9 cellular contexts compared by ENCODE assay signal in genomic region chr1:1459156-1459555, GRCh38. TPM values are rescaled to one million over a fixed set of nuclear protein-coding genes. Genes with fewer than 3 reads are reported as not detected.
DNase-seq lines count a peak whose midpoint lies in the region; TF ChIP-seq lines count a peak whose summit lies in the region.
"Not testable (repeated sequence)": the region's sequence is repeated elsewhere in the genome, so short reads cannot be mapped to it uniquely, and the experiment has no call there.
"Had no signal": no experiment of that assay in that cellular context is flagged by ENCODE, and none has a peak within 500 bp of the region (broad histone marks: within the 10 kb centered on the region; RNA-seq: fewer than 3 reads in every experiment).

No MANE protein-coding gene starts in this region.

- H3K4me2 ChIP-seq in BLaER1: peak overlapping the region; percentile 25; the same call in 1 of the 2 replicates
- not testable (repeated sequence) for H3K4me2 ChIP-seq in neuronal stem cell (ENCODE audit: insufficient read depth, low read length, poor library complexity, severe bottlenecking)

- POLR2A ChIA-PET in HEK293 (lab: Yijun Ruan, JAX): not testable (repeated sequence)

- not testable (repeated sequence) for H3K79me1 ChIP-seq in neuronal stem cell (ENCODE audit: low read depth, low read length)

- H3K4ac ChIP-seq in neuronal stem cell (ENCODE audit: low read length): not testable (repeated sequence)

- H2BK15ac ChIP-seq in neuronal stem cell (ENCODE audit: low read length): not testable (repeated sequence)

- H3K9me3 ChIP-seq in BLaER1; HEK293 (ENCODE audit: control insufficient read depth, insufficient read depth, low read depth, low read length); neuronal stem cell (replicated peaks in 1 of 2; ENCODE audit: control insufficient read depth in 2 of 2, insufficient read depth in 1 of 2, low read depth in 1 of 2, low read length in 2 of 2): not testable (repeated sequence)

- H3K18ac ChIP-seq in neuronal stem cell (ENCODE audit: low read length): not testable (repeated sequence)

- not testable (repeated sequence) for H2BK120ac ChIP-seq in neuronal stem cell (ENCODE audit: low read depth, low read length)

- H4K91ac ChIP-seq in neuronal stem cell (ENCODE audit: low read depth, low read length, poor library complexity): not testable (repeated sequence)

- H2AFZ ChIP-seq in neuronal stem cell (ENCODE audit: low read length): not testable (repeated sequence)

- H3K27ac ChIP-seq in BLaER1; HEK293 (ENCODE audit: extremely low read depth, low read depth, low read length); neuronal stem cell (replicated peaks; ENCODE audit: low read length): not testable (repeated sequence)

- not testable (repeated sequence) for H2BK5ac ChIP-seq in neuronal stem cell (ENCODE audit: low read length)

- not testable (repeated sequence) for H3K9ac ChIP-seq in BLaER1
- H3K9ac ChIP-seq in neuronal stem cell (ENCODE audit: low read depth, low read length, poor library complexity): peak overlapping the region; percentile 60

- TF ChIP-seq CTCF in HEK293 (tag by site-specific recombination; IDR thresholded peaks at IDR 0.05): not testable (repeated sequence)

- peak overlapping the region; percentile 58 for H2BK12ac ChIP-seq in neuronal stem cell (ENCODE audit: low read length)

- H3K27me3 ChIP-seq in BLaER1; neuronal stem cell (ENCODE audit: control insufficient read depth in 3 of 3, insufficient read depth in 3 of 3, low read depth in 1 of 3, low read length in 3 of 3): not testable (repeated sequence)

- H3K23ac ChIP-seq in neuronal stem cell (ENCODE audit: low read depth, low read length, poor library complexity): not testable (repeated sequence)

- H3K4me3 ChIP-seq in BLaER1; HEK293 (ENCODE audit: low read depth, low read length); neuronal stem cell (ENCODE audit: low read length in 2 of 2): not testable (repeated sequence)

- no CpG with 5 or more reads among the region's 19 CpGs for WGBS in neuronal stem cell (ENCODE audit: extremely low coverage in 2 of 2, insufficient read length in 2 of 2, insufficient replicate concordance in 1 of 2), 2 donors

- not testable (repeated sequence) for H4K8ac ChIP-seq in neuronal stem cell (ENCODE audit: low read depth, low read length)

- H3K36me3 ChIP-seq in BLaER1; HEK293 (ENCODE audit: control insufficient read depth in 2 of 2, insufficient read depth in 1 of 2, low read length in 2 of 2); neuronal stem cell (replicated peaks in 1 of 2; ENCODE audit: control insufficient read depth in 2 of 2, insufficient read depth in 2 of 2, low read length in 2 of 2): not testable (repeated sequence)

- not testable (repeated sequence) for DNase-seq in neuronal stem cell (ENCODE audit: low spot score)

- CTCF ChIA-PET in HEK293 (lab: Yijun Ruan, JAX): not testable (repeated sequence)

- H2AK5ac ChIP-seq in neuronal stem cell (ENCODE audit: low read depth, low read length): not testable (repeated sequence)

- not testable (repeated sequence) for H3K14ac ChIP-seq in neuronal stem cell (ENCODE audit: low read length)

- peaks cover 64% of the 10 kb centered on the region for H3K4me1 ChIP-seq in BLaER1
- not testable (repeated sequence) for H3K4me1 ChIP-seq in HEK293 (ENCODE audit: control insufficient read depth, insufficient read depth, low read length); neuronal stem cell (ENCODE audit: control insufficient read depth in 2 of 2, insufficient read depth in 1 of 2, low read depth in 1 of 2, low read length in 2 of 2)

- H4K20me1 ChIP-seq in BLaER1: not testable (repeated sequence)

TF ChIP-seq in HEK293, 187 proteins besides CTCF, POLR2A, EP300 and RAD21:
- TF ChIP-seq SCRT2 (tag by site-specific recombination; IDR thresholded peaks at IDR 0.05): 0 out of 2 replicates have a peak, but pooled peaks have one; percentile 13

RNA-seq across cellular contexts. Expression of gene ATAD3C, which starts 9.7 kb away (rescaled TPM):
- 0.45 TPM for polyA plus RNA-seq in neuronal stem cell (2013, experiment 1 of 2)
- polyA plus RNA-seq in neuronal stem cell (2013, experiment 2 of 2): 0.42 TPM
- polyA plus RNA-seq: A549, AG04450, CD14-positive monocyte had no signal

RNA-seq across cellular contexts. Expression of gene ATAD3B, which starts 12.4 kb away (rescaled TPM):
- polyA plus RNA-seq in neuronal stem cell (2013, experiment 1 of 2): 8.4 TPM
- 8.2 TPM for polyA plus RNA-seq in neuronal stem cell (2013, experiment 2 of 2)

RNA-seq across cellular contexts. Expression of gene VWA1, which starts 23.7 kb away (rescaled TPM):
- 5.0 TPM for polyA plus RNA-seq in neuronal stem cell (2013, experiment 1 of 2)
- polyA plus RNA-seq in neuronal stem cell (2013, experiment 2 of 2): 4.8 TPM
- polyA plus RNA-seq: CD14-positive monocyte; CD4-positive, alpha-beta memory T cell; CD4-positive, CD25-positive, alpha-beta regulatory T cell; CD8-positive, alpha-beta memory T cell had no signal

RNA-seq across cellular contexts. Expression of gene ANKRD65, which starts 38.1 kb away (rescaled TPM):
- 2.0 TPM for polyA plus RNA-seq in neuronal stem cell (2013, experiment 1 of 2)
- polyA plus RNA-seq in neuronal stem cell (2013, experiment 2 of 2): 2.0 TPM
- polyA plus RNA-seq: CD14-positive monocyte; CD4-positive, alpha-beta memory T cell; CD8-positive, alpha-beta memory T cell had no signal

RNA-seq across cellular contexts. Expression of gene MRPL20, which starts 52.1 kb away (rescaled TPM):
- 132 TPM for polyA plus RNA-seq in neuronal stem cell (2013, experiment 1 of 2)
- polyA plus RNA-seq in neuronal stem cell (2013, experiment 2 of 2): 135 TPM
